In genomic region chr17:81550830-81551457, GRCh38 we compare ENCODE assay signal across 8 cellular contexts. TPM values are rescaled to one million over a fixed set of nuclear protein-coding genes. Genes with fewer than 3 reads are reported as not detected.
A peak's percentile ranks its signal among the peaks of the same experiment; 100 is the strongest.
DNase-seq lines count a peak whose midpoint lies in the region; ATAC-seq and TF ChIP-seq lines count a peak whose summit lies in the region.

No MANE protein-coding gene starts in this region.

- no peaks in the 10 kb centered on the region for H3K27me3 ChIP-seq in AG04450 (ENCODE audit: control insufficient read depth, insufficient read depth, low read length)
- H3K27me3 ChIP-seq in Karpas-422 (ENCODE audit: low read length), result no peaks in the 10 kb centered on the region
- no peaks in the 10 kb centered on the region for H3K27me3 ChIP-seq in colonic mucosa
- no peaks in the 10 kb centered on the region for H3K27me3 ChIP-seq in muscle layer of colon (ENCODE audit: control insufficient read depth in 1 of 2, insufficient read depth in 2 of 2, low read length in 2 of 2)

- H4K20me1 ChIP-seq in Karpas-422 (ENCODE audit: insufficient read depth, low read depth, low read length), result peaks cover 4% of the 10 kb centered on the region

- peak overlapping the region; percentile 75 for H3K4me2 ChIP-seq in Karpas-422 (ENCODE audit: low read depth, low read length, poor library complexity, severe bottlenecking)

- H3K79me2 ChIP-seq in Karpas-422 (ENCODE audit: low read length), result peaks cover 28% of the 10 kb centered on the region

- peak overlapping the region; percentile 93 for H3K9ac ChIP-seq in Karpas-422 (ENCODE audit: low read length)
- H3K9ac ChIP-seq in colonic mucosa (ENCODE audit: low read depth in 2 of 2, low read length in 2 of 2), result peak overlapping the region; percentile 85
- no peak overlapping the region for H3K9ac ChIP-seq in muscle layer of colon (ENCODE audit: low read length)

- POLR2A ChIA-PET in AG04450 (lab: Yijun Ruan, JAX), result interaction anchor here (0.6 to 0.9 kb wide), 2 partner anchors 13 to 329 kb away, joined by 4 read pairs; no protein-coding TSS in a partner anchor

- DNase-seq in AG04450 (ENCODE audit: low read depth, low spot score) (no peak), Karpas-422 (no peak), colonic mucosa (no peak), DMS53 treated with DMSO at 0.1 percent for 48 hours (lab: John Stamatoyannopoulos, UW; ENCODE audit: unreplicated experiment) (no peak), left colon (no peak)

- TF ChIP-seq CTCF in AG04450 (IDR thresholded peaks at IDR 0.05; ENCODE audit: low read depth, low read length), result no peak
- no peak for TF ChIP-seq CTCF in colonic mucosa (IDR thresholded peaks at IDR 0.05)

- H3K36me3 ChIP-seq in Karpas-422 (ENCODE audit: insufficient read depth, low read length) (no peaks in the 10 kb centered on the region; the same call in 1 of the 2 replicates), colonic mucosa (peaks cover 8% of the 10 kb centered on the region), muscle layer of colon (ENCODE audit: insufficient read depth, low read length) (peaks cover 27% of the 10 kb centered on the region)

- no peak overlapping the region for H2AFZ ChIP-seq in Karpas-422 (ENCODE audit: low read length)

- ATAC-seq in HG02610 (IDR thresholded peaks at IDR 0.05; ENCODE audit: unreplicated experiment) (no peak), HG03439 (IDR thresholded peaks at IDR 0.05; ENCODE audit: unreplicated experiment) (no peak), left colon (no peak)

- H3K4me1 ChIP-seq in Karpas-422 (ENCODE audit: low read length) (peaks cover 21% of the 10 kb centered on the region), colonic mucosa (peaks cover 15% of the 10 kb centered on the region), muscle layer of colon (ENCODE audit: insufficient read depth, low read length) (peaks cover 24% of the 10 kb centered on the region)

- H3K9me3 ChIP-seq in AG04450 (ENCODE audit: control insufficient read depth, insufficient read depth, low read length) (peaks cover 4% of the 10 kb centered on the region; the same call in 1 of the 2 replicates), Karpas-422 (ENCODE audit: low read length) (no peaks in the 10 kb centered on the region), colonic mucosa (no peaks in the 10 kb centered on the region), muscle layer of colon (ENCODE audit: low read length) (no peaks in the 10 kb centered on the region)

- intact Hi-C loops in colonic mucosa (cut with DNase I), result no loop called here
- intact Hi-C loops in left colon (cut with DNase I, micrococcal nuclease), result no loop called here

- H3K9me2 ChIP-seq in Karpas-422 (replicated peaks; ENCODE audit: insufficient read depth, low read length), result no peaks in the 10 kb centered on the region

- H3K4me3 ChIP-seq in AG04450 (ENCODE audit: low read depth, low read length) (peak overlapping the region; percentile 89), Karpas-422 (ENCODE audit: low read length) (peak overlapping the region; percentile 99), colonic mucosa (peak overlapping the region; percentile 92), muscle layer of colon (ENCODE audit: low read depth in 1 of 2, low read length in 2 of 2) (peak overlapping the region; percentile 74 to 100)

- peak overlapping the region; percentile 21 for H3K27ac ChIP-seq in AG04450 (ENCODE audit: low read depth, low read length)
- H3K27ac ChIP-seq in Karpas-422 (ENCODE audit: low read length), result no peak overlapping the region
- no peak overlapping the region for H3K27ac ChIP-seq in colonic mucosa
- H3K27ac ChIP-seq in muscle layer of colon (ENCODE audit: low read depth, low read length), result no peak overlapping the region

- CTCF ChIA-PET in AG04450 (lab: Charles Lee), result no interaction called here

RNA-seq across cellular contexts. Expression of gene FAAP100, which starts 1.2 kb away (rescaled TPM):
- 5.3 and 8.3 TPM in 2 replicates for polyA plus RNA-seq in AG04450 (2011; rRNA removed)
- polyA minus RNA-seq in AG04450 (2011; rRNA and poly(A)+ RNA removed), result 6.0 and 6.7 TPM in 2 replicates
- 14.8 and 30.9 TPM in 2 replicates for total RNA-seq in Karpas-422 (2014; rRNA removed; shearing (Covaris generic); ENCODE audit: low replicate concordance)
- total RNA-seq in colonic mucosa (10 to 100 TPM; 16.5 to 34.3 TPM), left colon (10 to 100 TPM; 25.4 to 28.8 TPM)

RNA-seq across cellular contexts. Expression of gene FSCN2, which starts 22.8 kb away (rescaled TPM):
- polyA plus RNA-seq in AG04450 (2011; rRNA removed), result 0.26 and 0.41 TPM in 2 replicates
- polyA minus RNA-seq in AG04450 (2011; rRNA and poly(A)+ RNA removed), result 1.0 TPM in 1 of 2 replicates, not detected in the other
- 0.63 and 1.2 TPM in 2 replicates for total RNA-seq in Karpas-422 (2014; rRNA removed; shearing (Covaris generic); ENCODE audit: low replicate concordance)
- total RNA-seq in colonic mucosa (1 to 10 TPM; 1.0 to 2.2 TPM), left colon (1 to 10 TPM; 2.3 to 4.9 TPM)

RNA-seq across cellular contexts. Expression of gene ACTG1, which starts 38.3 kb away (rescaled TPM):
- polyA plus RNA-seq in AG04450 (2011; rRNA removed), result 2,721 and 3,607 TPM in 2 replicates
- polyA minus RNA-seq in AG04450 (2011; rRNA and poly(A)+ RNA removed), result 3,368 and 4,319 TPM in 2 replicates
- total RNA-seq in Karpas-422 (2014; rRNA removed; shearing (Covaris generic); ENCODE audit: low replicate concordance), result 2,634 and 2,913 TPM in 2 replicates
- 1,000 to 10,000 TPM; 4,489 to 4,790 TPM for total RNA-seq in colonic mucosa
- 1,000 to 10,000 TPM; 3,767 to 4,413 TPM for total RNA-seq in left colon
